19 cellular contexts compared by ENCODE assay signal in the genomic region with DNA sequence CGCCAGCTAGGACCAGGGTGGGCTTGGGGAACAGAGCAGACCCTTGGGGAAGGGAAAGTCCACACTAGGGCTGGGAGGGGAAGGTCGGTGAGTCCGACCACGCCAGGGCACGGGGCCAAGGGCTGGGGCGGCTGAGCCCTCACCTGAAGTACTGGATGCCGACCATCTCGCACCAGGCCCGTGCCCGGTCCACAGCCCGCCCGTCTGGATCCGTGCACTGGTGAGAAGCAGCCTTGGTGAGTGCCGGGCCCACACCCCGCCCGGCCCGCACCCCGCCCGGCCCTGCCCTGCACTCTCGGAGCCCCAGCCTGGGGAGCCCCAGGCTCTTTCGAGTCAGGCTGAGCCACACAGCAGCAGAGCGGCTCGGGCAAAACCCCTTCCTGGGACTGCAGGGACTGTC. TPM values are rescaled to one million over a fixed set of nuclear protein-coding genes. Genes with fewer than 3 reads are reported as not detected.
DNase-seq lines count a peak whose midpoint lies in the region; ATAC-seq and TF ChIP-seq lines count a peak whose summit lies in the region.
"Had no signal": no experiment of that assay in that cellular context is flagged by ENCODE, and none has a peak within 500 bp of the region (broad histone marks: within the 10 kb centered on the region; RNA-seq: fewer than 3 reads in every experiment).

No MANE protein-coding gene starts in this region.

- peaks cover 4% of the 10 kb centered on the region for H3K4me1 Mint-ChIP-seq in chondrocyte (ENCODE audit: low read depth)

- H3K27ac ChIP-seq in mucosa of rectum (ENCODE audit: low read depth in 2 of 2, low read length in 2 of 2) (peak overlapping the region; percentile 98 to 99), suprapubic skin (no peak overlapping the region), prostate gland (no peak overlapping the region)
- H3K27ac ChIP-seq: C4-2B had no signal

- H3K9ac ChIP-seq in mucosa of rectum (ENCODE audit: low read depth in 1 of 2, low read length in 2 of 2): peak overlapping the region; percentile 49 to 96

- H3K4me3 ChIP-seq in mucosa of rectum (ENCODE audit: low read length in 2 of 2) (peak overlapping the region; percentile 15 to 73), suprapubic skin (no peak overlapping the region), prostate gland (no peak overlapping the region)
- H3K4me3 ChIP-seq: HAP-1 had no signal

- intact Hi-C loops in prostate gland (cut with DNase I): loop anchor here (10.0 kb wide), 2 partner anchors 62 to 112 kb away; no protein-coding TSS in a partner anchor

- 63% methylated on average over 14 of the region's 23 CpGs for WGBS in suprapubic skin
- 97% methylated on average over 8 of the region's 23 CpGs for WGBS in prostate gland

- TF ChIP-seq CTCF in suprapubic skin (IDR thresholded peaks at IDR 0.05) (no peak), chondrocyte (IDR thresholded peaks at IDR 0.05) (no peak), prostate gland (IDR thresholded peaks at IDR 0.05) (no peak)

- TF ChIP-seq EP300 in suprapubic skin (IDR thresholded peaks at IDR 0.05): no peak

- peaks cover 36 to 51% of the 10 kb centered on the region in 2 donors for H3K4me1 ChIP-seq in mucosa of rectum (ENCODE audit: control insufficient read depth in 2 of 2, insufficient read depth in 2 of 2, low read length in 2 of 2)
- H3K4me1 ChIP-seq in suprapubic skin: peaks cover 46% of the 10 kb centered on the region
- H3K4me1 ChIP-seq in prostate gland (replicated peaks): no peaks in the 10 kb centered on the region
- H3K4me1 ChIP-seq: HAP-1 had no signal

- H3K9me3 ChIP-seq in mucosa of rectum (ENCODE audit: control insufficient read depth in 2 of 2, low read length in 2 of 2): no peaks in the 10 kb centered on the region
- H3K9me3 ChIP-seq in suprapubic skin: no peaks in the 10 kb centered on the region
- H3K9me3 ChIP-seq in prostate gland: no peaks in the 10 kb centered on the region
- H3K9me3 ChIP-seq: HAP-1 had no signal

- peaks cover 4 to 9% of the 10 kb centered on the region in 2 donors for H3K36me3 ChIP-seq in mucosa of rectum (ENCODE audit: control insufficient read depth in 2 of 2, insufficient read depth in 2 of 2, low read length in 2 of 2)
- no peaks in the 10 kb centered on the region for H3K36me3 ChIP-seq in suprapubic skin
- no peaks in the 10 kb centered on the region for H3K36me3 ChIP-seq in prostate gland
- H3K36me3 ChIP-seq: HAP-1 had no signal

- H3K9me3 Mint-ChIP-seq in chondrocyte (ENCODE audit: low read depth): no peaks in the 10 kb centered on the region

- H3K27me3 ChIP-seq in mucosa of rectum (ENCODE audit: control insufficient read depth in 2 of 2, insufficient read depth in 2 of 2, low read length in 2 of 2) (no peaks in the 10 kb centered on the region), suprapubic skin (no peaks in the 10 kb centered on the region), prostate gland (replicated peaks; ENCODE audit: insufficient read depth) (no peaks in the 10 kb centered on the region)

- H3K4me3 Mint-ChIP-seq in chondrocyte (ENCODE audit: unreplicated experiment): no peak overlapping the region

- H3K27me3 Mint-ChIP-seq in chondrocyte (ENCODE audit: low read depth): no peaks in the 10 kb centered on the region

- no peak overlapping the region for H3K27ac Mint-ChIP-seq in chondrocyte (ENCODE audit: unreplicated experiment)

- DNase-seq in activated CD8-positive, alpha-beta memory T cell treated with anti-CD3 and anti-CD28 coated beads, Interleukin-2, amount 50 U/mL, for 4 hours: peak; percentile 12
- DNase-seq in activated CD8-positive, alpha-beta memory T cell treated with anti-CD3 and anti-CD28 coated beads, Interleukin-2, amount 50 U/mL, for 48 hours: no peak
- no peak for DNase-seq in activated effector memory CD4-positive, alpha-beta T cell treated with anti-CD3 and anti-CD28 coated beads, Interleukin-2, amount 50 U/mL, for 16 hours
- DNase-seq in suprapubic skin (ENCODE audit: low spot score in 2 of 2) (no peak), chondrocyte (ENCODE audit: low spot score) (no peak), prostate gland (ENCODE audit: low spot score) (no peak)
- DNase-seq: 8988T, IMR-90, Kasumi-1, NCI-H1105 treated with DMSO at 0.1 percent for 48 hours, NCI-H187, NCI-H2171, NCI-H774, SHP77 had no signal

- peaks cover 3% of the 10 kb centered on the region for H3K36me3 Mint-ChIP-seq in chondrocyte (ENCODE audit: low read depth)

- ATAC-seq in esophagus mucosa: peak; percentile 65

- TF ChIP-seq POLR2A in suprapubic skin (IDR thresholded peaks at IDR 0.05): no peak
- TF ChIP-seq POLR2A in prostate gland (IDR thresholded peaks at IDR 0.05): no peak

RNA-seq across cellular contexts. Expression of gene BAIAP2L2, which starts 1.9 kb away (rescaled TPM):
- total RNA-seq in esophagus mucosa (4.5 TPM), suprapubic skin (1 to 10 TPM in 3 of 4 donors, under 1 TPM in 1; 0.49 to 1.7 (median 1.6) TPM), chondrocyte (0.21 to 0.42 TPM in 2 of 3 replicates, not detected in the other), prostate gland (1 to 10 TPM in 1 of 2 donors, under 1 TPM in 1; 0.14 to 5.5 TPM)
- total RNA-seq: NCI-H460 had no signal

RNA-seq across cellular contexts. Expression of gene SLC16A8, which starts 28.4 kb away (rescaled TPM):
- 0.24 TPM for total RNA-seq in esophagus mucosa
- not detected for total RNA-seq in suprapubic skin
- 0.50 TPM in 1 of 3 replicates, not detected in the others for total RNA-seq in chondrocyte
- under 1 TPM; 0.28 to 0.59 TPM for total RNA-seq in prostate gland
- total RNA-seq: IMR-90, NCI-H460 had no signal

RNA-seq across cellular contexts. Expression of gene PICK1, which starts 55.2 kb away (rescaled TPM):
- total RNA-seq in esophagus mucosa: 22.6 TPM
- total RNA-seq in suprapubic skin: 10 to 100 TPM; 36.7 to 72.0 (median 61.5) TPM
- total RNA-seq in chondrocyte: 13.5 to 22.6 TPM (median 19.1 TPM) in 3 replicates
- 100 to 1,000 TPM in 1 of 2 donors, 10 to 100 TPM in 1; 90.0 to 114 TPM for total RNA-seq in prostate gland

Comparison
In these comparisons a context has a peak if more than half of its experiments do, and no peak if none do; other contexts are left out.
1. H3K27ac ChIP-seq: peak in mucosa of rectum (2 of 2); none in suprapubic skin (single experiment) and prostate gland (0 of 2).
2. H3K4me3 ChIP-seq: peak in mucosa of rectum (2 of 2); none in suprapubic skin (single experiment) and prostate gland (0 of 2).